Comparison of ENCODE assay signal across 22 cellular contexts in genomic region chr1:81044708-81045107, GRCh38.
DNase-seq lines count a peak whose midpoint lies in the region; ATAC-seq, FAIRE-seq and TF ChIP-seq lines count a peak whose summit lies in the region.
"Had no signal": no experiment of that assay in that cellular context is flagged by ENCODE, and none has a peak within 500 bp of the region (broad histone marks: within the 10 kb centered on the region; RNA-seq: fewer than 3 reads in every experiment).

No MANE protein-coding gene starts in this region.

- DNase-seq in H54 (ENCODE audit: insufficient read length, low spot score) (no peak), NCI-H446 (lab: John Stamatoyannopoulos, UW) (peak; percentile 52 to 80), cardiac fibroblast (ENCODE audit: low read depth in 2 of 2) (peak; percentile 25 to 55), neural progenitor cell (ENCODE audit: low spot score) (no peak), NCI-H345 treated with DMSO at 0.1 percent for 48 hours (lab: John Stamatoyannopoulos, UW; ENCODE audit: unreplicated experiment) (no peak), T-helper 17 cell (no peak)
- DNase-seq: activated CD4-positive, alpha-beta T cell treated with anti-CD3 and anti-CD28 coated beads, Interleukin-2, amount 50 U/mL, for 1 hour; activated gamma-delta T cell treated with Interleukin-2 at 50 U/mL for 16 hours; amniotic stem cell; cerebellar nuclear complex; effector CD8-positive, alpha-beta T cell; esophagus squamous epithelium; GM23248; immature natural killer cell; NCI-H1694; NCI-H510A; sigmoid colon; stimulated activated naive CD8-positive, alpha-beta T cell treated with anti-CD3 and anti-CD28 coated beads, Interleukin-15, Interleukin-2, amounts not matched to agents 100 U/mL and 50 U/mL, for 24 hours; T-helper 1 cell had no signal

- no peak overlapping the region for H3K27ac Mint-ChIP-seq in neural progenitor cell
- H3K27ac Mint-ChIP-seq in T-helper 17 cell, result no peak overlapping the region
- H3K27ac Mint-ChIP-seq: immature natural killer cell had no signal

- H3K36me3 ChIP-seq in neural progenitor cell, result no peaks in the 10 kb centered on the region
- H3K36me3 ChIP-seq: esophagus squamous epithelium, heart right ventricle, sigmoid colon, tibial nerve had no signal

- H3K27ac ChIP-seq in neural progenitor cell, result no peak overlapping the region
- H3K27ac ChIP-seq: esophagus squamous epithelium, GM23248, heart right ventricle, sigmoid colon, tibial nerve had no signal

- no peaks in the 10 kb centered on the region for H3F3A ChIP-seq in neural progenitor cell (ENCODE audit: low read depth)

- H3K4me1 ChIP-seq in neural progenitor cell, result no peaks in the 10 kb centered on the region
- H3K4me1 ChIP-seq: esophagus squamous epithelium, sigmoid colon, tibial nerve had no signal

- no peak overlapping the region for H3K4me2 ChIP-seq in neural progenitor cell

- TF ChIP-seq POLR2A in H54 (IDR thresholded peaks at IDR 0.05; ENCODE audit: low read depth, low read length), result no peak

- H3K79me2 ChIP-seq in neural progenitor cell (ENCODE audit: low read depth), result no peaks in the 10 kb centered on the region

- TF ChIP-seq CTCF in cardiac fibroblast (IDR thresholded peaks at IDR 0.05; ENCODE audit: low read depth, low read length) (no peak), neural progenitor cell (IDR thresholded peaks at IDR 0.05) (no peak)

- H3K9me3 Mint-ChIP-seq in neural progenitor cell, result no peaks in the 10 kb centered on the region

- H3K36me3 Mint-ChIP-seq in neural progenitor cell, result no peaks in the 10 kb centered on the region
- no peaks in the 10 kb centered on the region for H3K36me3 Mint-ChIP-seq in T-helper 17 cell (ENCODE audit: low read depth)

- H3K9me3 ChIP-seq in neural progenitor cell (ENCODE audit: low read depth), result no peaks in the 10 kb centered on the region
- H3K9me3 ChIP-seq in T-helper 17 cell (ENCODE audit: control insufficient read depth, low read length, poor library complexity, severe bottlenecking), result no peaks in the 10 kb centered on the region
- H3K9me3 ChIP-seq: esophagus squamous epithelium, heart right ventricle, sigmoid colon, tibial nerve had no signal

- H3K9ac ChIP-seq in neural progenitor cell, result no peak overlapping the region
- H3K9ac ChIP-seq: GM23248 had no signal

- FAIRE-seq in H54 (lab: Jason Lieb, UNC), result peak; percentile 57

- H4K20me1 ChIP-seq in neural progenitor cell (ENCODE audit: low read depth), result no peaks in the 10 kb centered on the region

- H3K4me1 Mint-ChIP-seq in neural progenitor cell, result no peaks in the 10 kb centered on the region
- no peaks in the 10 kb centered on the region for H3K4me1 Mint-ChIP-seq in T-helper 17 cell
- H3K4me1 Mint-ChIP-seq: immature natural killer cell had no signal

- no peak for ATAC-seq in HG03354 (IDR thresholded peaks at IDR 0.05; ENCODE audit: poor library complexity, severe bottlenecking, unreplicated experiment)
- ATAC-seq in T-helper 17 cell, result no peak
- ATAC-seq: stimulated activated naive CD8-positive, alpha-beta T cell treated with anti-CD3 and anti-CD28 coated beads, Interleukin-15, Interleukin-2, amounts not matched to agents 100 U/mL and 50 U/mL, for 24 hours had no signal

- H3K27me3 ChIP-seq in neural progenitor cell, result no peaks in the 10 kb centered on the region
- H3K27me3 ChIP-seq: esophagus squamous epithelium, heart right ventricle, sigmoid colon, tibial nerve had no signal

- H3K4me3 Mint-ChIP-seq in neural progenitor cell, result no peak overlapping the region
- H3K4me3 Mint-ChIP-seq in T-helper 17 cell, result no peak overlapping the region
- H3K4me3 Mint-ChIP-seq: immature natural killer cell had no signal

- H2AFZ ChIP-seq in neural progenitor cell (replicated peaks), result peak overlapping the region; percentile 47
- H2AFZ ChIP-seq: GM23248 had no signal

- H3K4me3 ChIP-seq in cardiac fibroblast (replicated peaks in 1 of 2; ENCODE audit: low read depth in 2 of 2, low read length in 2 of 2) (no peak overlapping the region), neural progenitor cell (no peak overlapping the region)
- H3K4me3 ChIP-seq: esophagus squamous epithelium, GM23248, heart right ventricle, sigmoid colon, tibial nerve had no signal

- H3K27me3 Mint-ChIP-seq in neural progenitor cell (ENCODE audit: insufficient read depth, low read depth), result no peaks in the 10 kb centered on the region
- H3K27me3 Mint-ChIP-seq in T-helper 17 cell, result no peaks in the 10 kb centered on the region

Comparison
In these comparisons a context has a peak if more than half of its experiments do, and no peak if none do; other contexts are left out.
1. DNase-seq: peak in NCI-H446 (2 of 2) and cardiac fibroblast (2 of 2); none in H54 (single experiment), neural progenitor cell (single experiment), NCI-H345 treated with DMSO at 0.1 percent for 48 hours (single experiment) and T-helper 17 cell (0 of 3).